Comparison of ENCODE assay signal across 23 cellular contexts in the genomic region with DNA sequence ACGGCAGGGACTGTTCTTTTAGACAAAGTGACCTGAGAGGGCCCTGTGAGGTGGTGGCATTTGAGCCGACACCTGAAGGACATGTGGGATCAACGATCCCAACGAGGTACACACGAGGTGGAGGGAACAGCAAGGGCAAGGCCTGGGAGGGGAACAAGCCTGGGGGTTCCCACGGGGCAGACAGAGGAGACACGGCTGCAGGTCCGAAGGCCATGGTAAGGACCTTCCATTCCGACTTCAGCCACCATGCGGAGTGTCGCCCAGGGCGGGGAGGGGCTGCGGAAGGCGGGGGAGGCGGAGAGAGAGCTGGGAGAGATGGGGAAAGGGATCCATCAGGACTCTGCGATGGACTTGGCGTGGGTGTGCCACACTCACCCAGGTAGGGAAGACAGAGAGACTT.
DNase-seq lines count a peak whose midpoint lies in the region; ATAC-seq, FAIRE-seq and TF ChIP-seq lines count a peak whose summit lies in the region.
"Had no signal": no experiment of that assay in that cellular context is flagged by ENCODE, and none has a peak within 500 bp of the region (broad histone marks: within the 10 kb centered on the region; RNA-seq: fewer than 3 reads in every experiment).

No MANE protein-coding gene starts in this region.

- H3K4me1 ChIP-seq in astrocyte (ENCODE audit: insufficient read depth, low read length) (peaks cover 14% of the 10 kb centered on the region), HepG2 (ENCODE audit: insufficient read depth, low read length) (peaks cover 27% of the 10 kb centered on the region), gastrocnemius medialis (peaks cover 94 to 96% of the 10 kb centered on the region in 2 donors)
- H3K4me1 ChIP-seq: right lobe of liver had no signal

- no peak for TF ChIP-seq CTCF in CD4-positive, alpha-beta T cell (IDR thresholded peaks at IDR 0.05)
- no peak for TF ChIP-seq CTCF in astrocyte (IDR thresholded peaks at IDR 0.05; ENCODE audit: insufficient read depth, low read depth, low read length)
- no peak for TF ChIP-seq CTCF in HepG2 (CRISPR knock-in tag; IDR thresholded peaks at IDR 0.05)
- TF ChIP-seq CTCF in gastrocnemius medialis (IDR thresholded peaks at IDR 0.05 in 4 of 5, conservative IDR thresholded peaks at IDR 0.05 in 1 of 5): no peak

- no peak for TF ChIP-seq EP300 in HepG2 (IDR thresholded peaks at IDR 0.05; ENCODE audit: low read depth in 2 of 2, low read length in 2 of 2)
- TF ChIP-seq EP300 in HepG2 (CRISPR knock-in tag; IDR thresholded peaks at IDR 0.05; ENCODE audit: borderline replicate concordance): no peak

- H3K9me3 Mint-ChIP-seq in CD4-positive, alpha-beta T cell: no peaks in the 10 kb centered on the region
- H3K9me3 Mint-ChIP-seq in astrocyte (ENCODE audit: unreplicated experiment): no peaks in the 10 kb centered on the region
- no peaks in the 10 kb centered on the region for H3K9me3 Mint-ChIP-seq in activated T-helper 2 cell treated with anti-CD3 and anti-CD28 coated beads, Interferon-gamma antibody, Interleukin-2, Interleukin-4, amounts not matched to agents 10 μg/mL and 5 μg/mL and 100 μg/mL, durations not matched to agents 14 hours and 24 hours and 36 hours
- H3K9me3 Mint-ChIP-seq: CD8-positive, alpha-beta T cell; effector memory CD8-positive, alpha-beta T cell; stimulated activated naive B cell treated with anti-CD40 and anti-IgM and Interleukin-4, amounts not matched to agents 10 μg/mL and 1 μg/mL and 100 μg/mL, for 72 hours had no signal

- H3K4me3 ChIP-seq in astrocyte (ENCODE audit: insufficient read depth, low read depth, low read length): no peak overlapping the region
- no peak overlapping the region for H3K4me3 ChIP-seq in HepG2 (replicated peaks in 1 of 3; ENCODE audit: insufficient read depth in 1 of 3, low read depth in 2 of 3, low read length in 3 of 3)
- no peak overlapping the region for H3K4me3 ChIP-seq in gastrocnemius medialis
- H3K4me3 ChIP-seq: GM12878, heart right ventricle, left lung, right lobe of liver, tibial nerve had no signal

- intact Hi-C loops in CD4-positive, alpha-beta T cell (cut with DNase I, micrococcal nuclease): no loop called here
- intact Hi-C loops in HepG2 (cut with micrococcal nuclease; ENCODE audit: unreplicated experiment) (no loop called here), gastrocnemius medialis (cut with DNase I; ENCODE audit: low total_unique reads) (loop anchor here (5.0 kb wide), 1 partner anchor 43 kb away; no protein-coding TSS in a partner anchor)
- intact Hi-C loops in activated T-helper 2 cell treated with anti-CD3 and anti-CD28 coated beads, Interferon-gamma antibody, Interleukin-2, Interleukin-4, amounts not matched to agents 10 μg/mL and 5 μg/mL and 100 μg/mL, durations not matched to agents 14 hours and 24 hours and 36 hours (cut with micrococcal nuclease): no loop called here

- WGBS in HepG2 (ENCODE audit: low lambda C conversion rate): 94% methylated on average over 17 of the region's 17 CpGs

- FAIRE-seq in astrocyte (lab: Jason Lieb, UNC) (no peak), HepG2 (lab: Jason Lieb, UNC) (no peak)
- FAIRE-seq: GM12878, GM19239 had no signal

- no peak overlapping the region for H3K27ac ChIP-seq in CD4-positive, alpha-beta T cell (ENCODE audit: low read depth, low read length)
- H3K27ac ChIP-seq in astrocyte (ENCODE audit: low read depth, low read length): no peak overlapping the region
- no peak overlapping the region for H3K27ac ChIP-seq in HepG2 (ENCODE audit: extremely low read length, insufficient read depth, low read length)
- H3K27ac ChIP-seq in gastrocnemius medialis: peak overlapping the region; percentile 94 to 99 (median 98)
- H3K27ac ChIP-seq: right lobe of liver, tibial nerve had no signal

- H3K9me3 ChIP-seq in CD4-positive, alpha-beta T cell (ENCODE audit: control insufficient read depth, low read length): no peaks in the 10 kb centered on the region
- H3K9me3 ChIP-seq in astrocyte (ENCODE audit: insufficient read depth, low read depth, low read length): no peaks in the 10 kb centered on the region
- no peaks in the 10 kb centered on the region for H3K9me3 ChIP-seq in HepG2 (ENCODE audit: low read length)
- no peaks in the 10 kb centered on the region for H3K9me3 ChIP-seq in gastrocnemius medialis
- H3K9me3 ChIP-seq: heart right ventricle, left lung, right lobe of liver, tibial nerve had no signal

- H3K4me2 ChIP-seq in astrocyte (ENCODE audit: low read length) (peak overlapping the region; percentile 17), HepG2 (ENCODE audit: low read depth, low read length) (no peak overlapping the region)

- H3K4me1 Mint-ChIP-seq in CD4-positive, alpha-beta T cell (ENCODE audit: low read depth): peaks cover 66% of the 10 kb centered on the region
- H3K4me1 Mint-ChIP-seq in astrocyte (ENCODE audit: low read depth, unreplicated experiment): peaks cover 25% of the 10 kb centered on the region
- H3K4me1 Mint-ChIP-seq in activated T-helper 2 cell treated with anti-CD3 and anti-CD28 coated beads, Interferon-gamma antibody, Interleukin-2, Interleukin-4, amounts not matched to agents 10 μg/mL and 5 μg/mL and 100 μg/mL, durations not matched to agents 14 hours and 24 hours and 36 hours (ENCODE audit: low read depth): peaks cover 35% of the 10 kb centered on the region

- no peak overlapping the region for H2AFZ ChIP-seq in astrocyte (ENCODE audit: low read depth, low read length)
- H2AFZ ChIP-seq in HepG2 (ENCODE audit: low read length): no peak overlapping the region

- H3K79me2 ChIP-seq in astrocyte (ENCODE audit: insufficient read depth, low read length): peaks cover 12% of the 10 kb centered on the region
- peaks cover 21% of the 10 kb centered on the region for H3K79me2 ChIP-seq in HepG2 (ENCODE audit: insufficient read depth, low read length)

- no peak for ATAC-seq in CD4-positive, alpha-beta T cell (ENCODE audit: poor library complexity)
- no peak for ATAC-seq in HepG2
- no peak for ATAC-seq in gastrocnemius medialis
- no peak for ATAC-seq in GM19452 (IDR thresholded peaks at IDR 0.05; ENCODE audit: unreplicated experiment)
- ATAC-seq: CD8-positive, alpha-beta T cell; effector memory CD8-positive, alpha-beta T cell; GM12878; stimulated activated naive B cell treated with anti-CD40 and anti-IgM and Interleukin-4, amounts not matched to agents 10 μg/mL and 1 μg/mL and 100 μg/mL, for 72 hours had no signal

- H3K27ac Mint-ChIP-seq in CD4-positive, alpha-beta T cell: peak overlapping the region; percentile 12
- H3K27ac Mint-ChIP-seq in astrocyte (ENCODE audit: unreplicated experiment): no peak overlapping the region
- no peak overlapping the region for H3K27ac Mint-ChIP-seq in activated T-helper 2 cell treated with anti-CD3 and anti-CD28 coated beads, Interferon-gamma antibody, Interleukin-2, Interleukin-4, amounts not matched to agents 10 μg/mL and 5 μg/mL and 100 μg/mL, durations not matched to agents 14 hours and 24 hours and 36 hours
- H3K27ac Mint-ChIP-seq: CD8-positive, alpha-beta T cell; effector memory CD8-positive, alpha-beta T cell; stimulated activated naive B cell treated with anti-CD40 and anti-IgM and Interleukin-4, amounts not matched to agents 10 μg/mL and 1 μg/mL and 100 μg/mL, for 72 hours had no signal

- TF ChIP-seq RAD21 in HepG2 (CRISPR knock-in tag; IDR thresholded peaks at IDR 0.05): no peak

- CTCF ChIA-PET in CD4-positive, alpha-beta T cell (lab: Charles Lee): no interaction called here
- CTCF ChIA-PET in HepG2 (lab: Yijun Ruan, JAX; ENCODE audit: low intra/inter-chr PET ratio, low total read pairs): no interaction called here

- H4K20me1 ChIP-seq in astrocyte (ENCODE audit: insufficient read depth, low read length) (peaks cover 7% of the 10 kb centered on the region), HepG2 (ENCODE audit: insufficient read depth, low read length) (peaks cover 11% of the 10 kb centered on the region; the same call in 1 of the 2 replicates)

- H3K36me3 Mint-ChIP-seq in CD4-positive, alpha-beta T cell (ENCODE audit: low read depth): peaks cover 36% of the 10 kb centered on the region
- no peaks in the 10 kb centered on the region for H3K36me3 Mint-ChIP-seq in astrocyte (ENCODE audit: low read depth, unreplicated experiment)
- peaks cover 52% of the 10 kb centered on the region for H3K36me3 Mint-ChIP-seq in activated T-helper 2 cell treated with anti-CD3 and anti-CD28 coated beads, Interferon-gamma antibody, Interleukin-2, Interleukin-4, amounts not matched to agents 10 μg/mL and 5 μg/mL and 100 μg/mL, durations not matched to agents 14 hours and 24 hours and 36 hours (ENCODE audit: low read depth)

- no peak overlapping the region for H3K4me3 Mint-ChIP-seq in CD4-positive, alpha-beta T cell
- H3K4me3 Mint-ChIP-seq in astrocyte (ENCODE audit: unreplicated experiment): no peak overlapping the region
- no peak overlapping the region for H3K4me3 Mint-ChIP-seq in activated T-helper 2 cell treated with anti-CD3 and anti-CD28 coated beads, Interferon-gamma antibody, Interleukin-2, Interleukin-4, amounts not matched to agents 10 μg/mL and 5 μg/mL and 100 μg/mL, durations not matched to agents 14 hours and 24 hours and 36 hours (ENCODE audit: low read depth)
- H3K4me3 Mint-ChIP-seq: CD8-positive, alpha-beta T cell; effector memory CD8-positive, alpha-beta T cell; stimulated activated naive B cell treated with anti-CD40 and anti-IgM and Interleukin-4, amounts not matched to agents 10 μg/mL and 1 μg/mL and 100 μg/mL, for 72 hours had no signal

- POLR2A ChIA-PET in CD4-positive, alpha-beta T cell (lab: Charles Lee): interaction anchor here (1.1 to 2.0 kb wide), 2 partner anchors 11 to 18 kb away, joined by 4 to 5 read pairs; no protein-coding TSS in a partner anchor
- POLR2A ChIA-PET in HepG2 (lab: Yijun Ruan, JAX): no interaction called here

- DNase-seq in CD4-positive, alpha-beta T cell: peak in 1 of 10 experiments; percentile 31
- DNase-seq in astrocyte (ENCODE audit: low read depth) (no peak), HepG2 (ENCODE audit: low spot score) (no peak), gastrocnemius medialis (peak in 1 of 2 donors; percentile 13), SW 1271 (lab: John Stamatoyannopoulos, UW) (no peak), COLO668 (lab: John Stamatoyannopoulos, UW; ENCODE audit: unreplicated experiment) (no peak)
- no peak for DNase-seq in activated T-helper 2 cell treated with anti-CD3 and anti-CD28 coated beads, Interferon-gamma antibody, Interleukin-2, Interleukin-4, amounts not matched to agents 10 μg/mL and 5 μg/mL and 100 μg/mL, durations not matched to agents 14 hours and 24 hours and 36 hours (ENCODE audit: low spot score)
- DNase-seq: activated naive CD4-positive, alpha-beta T cell treated with anti-CD3 and anti-CD28 coated beads, Interleukin-2, amount 50 U/mL, for 16 hours; activated T-cell treated with anti-CD3 and anti-CD28 coated beads, Interleukin-2, amount 50 U/mL, for 48 hours; CD8-positive, alpha-beta T cell; effector memory CD8-positive, alpha-beta T cell; NCI-H1105 treated with DMSO at 0.1 percent for 48 hours; NCI-H2107; stimulated activated CD4-positive, alpha-beta T cell treated with anti-CD3 and anti-CD28 coated beads, Interleukin-1b, Interleukin-23, amount 100 ng/mL, for 48 hours; stimulated activated naive B cell treated with anti-CD40 and anti-IgM and Interleukin-4, amounts not matched to agents 10 μg/mL and 1 μg/mL and 100 μg/mL, for 72 hours; T-helper 9 cell had no signal

- H3K36me3 ChIP-seq in astrocyte (ENCODE audit: insufficient read depth, low read length) (no peaks in the 10 kb centered on the region), HepG2 (replicated peaks in 1 of 2; ENCODE audit: control insufficient read depth in 1 of 2, insufficient read depth in 2 of 2, low read length in 2 of 2) (no peaks in the 10 kb centered on the region; a peak in 2 of 5 replicates), gastrocnemius medialis (no peaks in the 10 kb centered on the region)
- H3K36me3 ChIP-seq: heart right ventricle, left lung, right lobe of liver, tibial nerve had no signal

- H3K9ac ChIP-seq in astrocyte (ENCODE audit: low read length): no peak overlapping the region
- no peak overlapping the region for H3K9ac ChIP-seq in HepG2 (ENCODE audit: insufficient read depth, low read depth, low read length)

- in situ Hi-C loops in HepG2 (cut with HindIII; ENCODE audit: extremely low pct_ligation_motif_present, low pct_unique_long_range_greater_than_20kb): no loop called here
- in situ Hi-C loops in gastrocnemius medialis (cut with MboI; ENCODE audit: low sequenced_read_pairs in 4 of 4): no loop called here

- BruUV-seq in HepG2 (replicated peaks; lab: Mats Ljungman, UMichigan): no TSS peak

- no peaks in the 10 kb centered on the region for H3K27me3 Mint-ChIP-seq in CD4-positive, alpha-beta T cell
- H3K27me3 Mint-ChIP-seq in astrocyte (ENCODE audit: low read depth, unreplicated experiment): no peaks in the 10 kb centered on the region
- no peaks in the 10 kb centered on the region for H3K27me3 Mint-ChIP-seq in activated T-helper 2 cell treated with anti-CD3 and anti-CD28 coated beads, Interferon-gamma antibody, Interleukin-2, Interleukin-4, amounts not matched to agents 10 μg/mL and 5 μg/mL and 100 μg/mL, durations not matched to agents 14 hours and 24 hours and 36 hours (ENCODE audit: low read depth)
- H3K27me3 Mint-ChIP-seq: effector memory CD8-positive, alpha-beta T cell had no signal

- H3K27me3 ChIP-seq in CD4-positive, alpha-beta T cell (ENCODE audit: control insufficient read depth, insufficient read depth, low read length): no peaks in the 10 kb centered on the region
- H3K27me3 ChIP-seq in astrocyte (ENCODE audit: insufficient read depth, low read length) (no peaks in the 10 kb centered on the region), HepG2 (ENCODE audit: control insufficient read depth in 1 of 2, insufficient read depth in 2 of 2, low read length in 2 of 2) (no peaks in the 10 kb centered on the region), gastrocnemius medialis (no peaks in the 10 kb centered on the region)
- H3K27me3 ChIP-seq: heart right ventricle, left lung, right lobe of liver, tibial nerve had no signal

- TF ChIP-seq POLR2A in HepG2 (IDR thresholded peaks at IDR 0.05; ENCODE audit: insufficient read depth in 1 of 2, low read depth in 2 of 2, low read length in 2 of 2) (no peak), gastrocnemius medialis (IDR thresholded peaks at IDR 0.05) (no peak)

Comparison
In these comparisons a context has a peak if more than half of its experiments do, and no peak if none do; other contexts are left out.
1. H3K27ac ChIP-seq: peak in gastrocnemius medialis (4 of 4); none in CD4-positive, alpha-beta T cell (single experiment), astrocyte (single experiment) and HepG2 (single experiment).